In genomic region chr10:93495654-93496321, GRCh38 we compare ENCODE assay signal across 9 cellular contexts. TPM values are rescaled to one million over a fixed set of nuclear protein-coding genes. Genes with fewer than 3 reads are reported as not detected.
DNase-seq lines count a peak whose midpoint lies in the region; ATAC-seq, FAIRE-seq and TF ChIP-seq lines count a peak whose summit lies in the region.
"Had no signal": no experiment of that assay in that cellular context is flagged by ENCODE, and none has a peak within 500 bp of the region (broad histone marks: within the 10 kb centered on the region; RNA-seq: fewer than 3 reads in every experiment).

No MANE protein-coding gene starts in this region.

- H4K8ac ChIP-seq in IMR-90 (ENCODE audit: low read depth in 2 of 2, low read length in 2 of 2), result peak overlapping the region; percentile 78 to 87

- peak overlapping the region; percentile 84 for H4K91ac ChIP-seq in IMR-90 (ENCODE audit: insufficient read depth, low read depth, low read length)

- peak overlapping the region; percentile 90 for H3K14ac ChIP-seq in IMR-90 (replicated peaks; ENCODE audit: low read depth, low read length)

- H2BK120ac ChIP-seq in IMR-90 (ENCODE audit: low read depth, low read length), result peak overlapping the region; percentile 2; the same call in 1 of the 2 replicates

- H3K79me1 ChIP-seq in IMR-90 (ENCODE audit: low read depth in 1 of 2, low read length in 2 of 2), result peaks cover 15 to 17% of the 10 kb centered on the region in 2 experiments

- H3K27ac ChIP-seq in IMR-90 (ENCODE audit: insufficient read depth, low read length) (peak overlapping the region; percentile 58), endothelial cell of umbilical vein (ENCODE audit: insufficient read depth, low read depth, low read length) (peak overlapping the region; percentile 1)

- CTCF ChIA-PET in IMR-90 (lab: Yijun Ruan, JAX), result interaction anchor here (0.6 to 1.3 kb wide), 4 partner anchors 10 to 611 kb away, joined by 3 to 4 read pairs (median 3); partner anchors contain the start of gene MYOF
- CTCF ChIA-PET in T-cell (lab: Charles Lee), result interaction anchor here (0.6 to 2.8 kb wide), 6 partner anchors 13 to 142 kb away, joined by 3 to 12 read pairs (median 6); partner anchors contain the start of gene MYOF (in 1 of the 2)
- CTCF ChIA-PET in endothelial cell of umbilical vein (lab: Charles Lee), result interaction anchor here (0.7 to 2.6 kb wide), 7 partner anchors 11 to 143 kb away, joined by 3 to 21 read pairs (median 6); partner anchors contain the start of gene MYOF

- H3K9ac ChIP-seq in IMR-90 (ENCODE audit: low read depth, low read length) (peak overlapping the region; percentile 70), endothelial cell of umbilical vein (replicated peaks; ENCODE audit: extremely low read depth, insufficient read depth, low read length) (peak overlapping the region; percentile 61)

- H2AFZ ChIP-seq in IMR-90 (replicated peaks; ENCODE audit: low read length, poor library complexity) (peak overlapping the region; percentile 95), endothelial cell of umbilical vein (ENCODE audit: low read depth, low read length) (peak overlapping the region; percentile 59)

- in situ Hi-C loops in IMR-90 (cut with MboI; ENCODE audit: low sequenced_read_pairs), result no loop called here

- no CpG with 5 or more reads among the region's 28 CpGs for WGBS in IMR-90 (ENCODE audit: extremely low coverage in 2 of 2, insufficient read length in 1 of 2), 2 experiments

- H3K4me2 ChIP-seq in IMR-90 (ENCODE audit: low read depth, low read length) (peak overlapping the region; percentile 91), endothelial cell of umbilical vein (ENCODE audit: insufficient read depth, low read length) (peak overlapping the region; percentile 77)

- peak overlapping the region; percentile 77; the same call in 1 of the 3 replicates for H2BK15ac ChIP-seq in IMR-90 (ENCODE audit: low read depth, low read length)

- POLR2A ChIA-PET in IMR-90 (lab: Charles Lee; ENCODE audit: unreplicated experiment) (interaction anchor here (0.5 to 0.9 kb wide), 2 partner anchors 14 to 114 kb away, joined by 3 to 6 read pairs; no protein-coding TSS in a partner anchor), T-cell (lab: Charles Lee) (interaction anchor here (0.6 to 0.7 kb wide), 8 partner anchors 12 to 1588 kb away, joined by 3 to 10 read pairs (median 6); partner anchors contain the start of gene EXOC6 (in 1 of the 2)), endothelial cell of umbilical vein (lab: Charles Lee) (interaction anchor here (0.7 kb wide), 1 partner anchor 82 kb away, joined by 7 read pairs; no protein-coding TSS in a partner anchor)

- no peaks in the 10 kb centered on the region for H3K27me3 ChIP-seq in IMR-90 (ENCODE audit: control insufficient read depth, insufficient read depth, low read length)
- no peaks in the 10 kb centered on the region for H3K27me3 ChIP-seq in endothelial cell of umbilical vein (ENCODE audit: control insufficient read depth in 2 of 2, insufficient read depth in 2 of 2, low read length in 2 of 2)

- H3K79me2 ChIP-seq in endothelial cell of umbilical vein (ENCODE audit: control insufficient read depth, insufficient read depth, low read length), result peaks cover 42% of the 10 kb centered on the region

- H3K27ac Mint-ChIP-seq in T-cell (peak overlapping the region; percentile 49 to 68), natural killer cell (peak overlapping the region; percentile 21 to 79)

- H2AK9ac ChIP-seq in IMR-90 (replicated peaks; ENCODE audit: low read depth, low read length, poor library complexity), result peak overlapping the region; percentile 73

- H3K4me1 ChIP-seq in IMR-90 (ENCODE audit: control insufficient read depth, insufficient read depth, low read length) (no peaks in the 10 kb centered on the region), endothelial cell of umbilical vein (ENCODE audit: control insufficient read depth, extremely low read depth, insufficient read depth, low read length) (peaks cover 21% of the 10 kb centered on the region)

- H3K27me3 Mint-ChIP-seq in T-cell (peaks cover 8% of the 10 kb centered on the region in 2 donors), natural killer cell (ENCODE audit: low read depth in 2 of 2) (peaks cover 14 to 16% of the 10 kb centered on the region in 2 donors)

- FAIRE-seq in endothelial cell of umbilical vein (lab: Jason Lieb, UNC), result peak; percentile 24
- FAIRE-seq: colon had no signal

- no peaks in the 10 kb centered on the region for H3K9me3 ChIP-seq in IMR-90 (ENCODE audit: control insufficient read depth, insufficient read depth, low read length)
- no peaks in the 10 kb centered on the region for H3K9me3 ChIP-seq in endothelial cell of umbilical vein (replicated peaks; ENCODE audit: control insufficient read depth, insufficient read depth, low read length)

- intact Hi-C loops in IMR-90 (cut with micrococcal nuclease) (no loop called here), endothelial cell of umbilical vein (cut with micrococcal nuclease) (loop anchor here (1.0 kb wide), 1 partner anchor 119 kb away; no protein-coding TSS in a partner anchor), natural killer cell (cut with micrococcal nuclease) (loop anchor here (5.0 kb wide), 2 partner anchors 207 to 648 kb away; partner anchors contain the start of genes EXOC6 and FRA10AC1)

- peak overlapping the region; percentile 96 for H3K23ac ChIP-seq in IMR-90 (ENCODE audit: low read depth, low read length)

- peak overlapping the region; percentile 80 for H3K4ac ChIP-seq in IMR-90 (ENCODE audit: low read depth, low read length)

- peak overlapping the region; percentile 88 to 92 (median 88) for H3K4me3 Mint-ChIP-seq in T-cell
- peak overlapping the region; percentile 91 for H3K4me3 Mint-ChIP-seq in natural killer cell

- H4K20me1 ChIP-seq in IMR-90 (ENCODE audit: insufficient read depth, low read length) (no peaks in the 10 kb centered on the region), endothelial cell of umbilical vein (replicated peaks; ENCODE audit: control insufficient read depth, extremely low read depth, insufficient read depth, low read length) (no peaks in the 10 kb centered on the region)

- peak overlapping the region; percentile 9 for H4K5ac ChIP-seq in IMR-90 (ENCODE audit: low read depth, low read length)

- no peaks in the 10 kb centered on the region for H3K36me3 ChIP-seq in IMR-90 (ENCODE audit: control insufficient read depth, insufficient read depth, low read length)
- H3K36me3 ChIP-seq in endothelial cell of umbilical vein (ENCODE audit: control insufficient read depth in 2 of 2, extremely low read depth in 1 of 2, insufficient read depth in 2 of 2, low read length in 2 of 2), result peaks cover 0 to 3% of the 10 kb centered on the region in 2 experiments

- TF ChIP-seq POLR2A in IMR-90 (IDR thresholded peaks at IDR 0.05; ENCODE audit: low read depth, low read length) (no peak), endothelial cell of umbilical vein (IDR thresholded peaks at IDR 0.05; ENCODE audit: low read depth, low read length) (no peak)

- H3K9me1 ChIP-seq in IMR-90 (ENCODE audit: insufficient read depth, low read length), result no peaks in the 10 kb centered on the region
- H3K9me1 ChIP-seq in endothelial cell of umbilical vein (replicated peaks; ENCODE audit: control insufficient read depth, extremely low read depth, insufficient read depth, low read length), result no peaks in the 10 kb centered on the region

- H2BK5ac ChIP-seq in IMR-90 (ENCODE audit: low read depth, low read length, poor library complexity, severe bottlenecking), result peak overlapping the region; percentile 14

- ATAC-seq in GM21723 (IDR thresholded peaks at IDR 0.05; ENCODE audit: unreplicated experiment) (peak; percentile 21), IMR-90 (ENCODE audit: low read depth) (peak; percentile 53), T-cell (replicated peaks in 1 of 4) (peak; percentile 21 to 31 (median 23)), natural killer cell (peak; percentile 6 to 11 (median 7))

- H3K4me1 Mint-ChIP-seq in T-cell, result peaks cover 14 to 23% (median 20%) of the 10 kb centered on the region in 3 donors
- H3K4me1 Mint-ChIP-seq in natural killer cell, result peaks cover 11 to 18% of the 10 kb centered on the region in 2 donors

- H2AK5ac ChIP-seq in IMR-90 (ENCODE audit: low read depth, low read length), result peak overlapping the region; percentile 70; the same call in 1 of the 2 replicates

- H3K4me3 ChIP-seq in IMR-90 (ENCODE audit: insufficient read depth, low read depth, low read length) (peak overlapping the region; percentile 63), endothelial cell of umbilical vein (replicated peaks in 1 of 3; ENCODE audit: insufficient read depth in 1 of 3, low read depth in 1 of 3, low read length in 3 of 3) (peak overlapping the region; percentile 68 to 83 (median 82))

- H3K36me3 Mint-ChIP-seq in T-cell (no peaks in the 10 kb centered on the region), natural killer cell (no peaks in the 10 kb centered on the region)

- BruUV-seq in IMR-90 (replicated peaks; lab: Mats Ljungman, UMichigan) (no TSS peak), endothelial cell of umbilical vein (replicated peaks; lab: Mats Ljungman, UMichigan) (TSS peak; percentile 73)

- no peak overlapping the region for H2BK20ac ChIP-seq in IMR-90 (ENCODE audit: low read depth, low read length)

- H3K9me3 Mint-ChIP-seq in T-cell (no peaks in the 10 kb centered on the region), natural killer cell (no peaks in the 10 kb centered on the region)

- no peak for TF ChIP-seq CTCF in IMR-90 (conservative IDR thresholded peaks at IDR 0.05; ENCODE audit: low read depth, low read length)
- no peak for TF ChIP-seq CTCF in endothelial cell of umbilical vein (IDR thresholded peaks at IDR 0.05; ENCODE audit: extremely low read depth in 1 of 2, insufficient read depth in 1 of 2, low read depth in 1 of 2, low read length in 2 of 2)
- TF ChIP-seq CTCF in natural killer cell (IDR thresholded peaks at IDR 0.05), result no peak

- H3K56ac ChIP-seq in IMR-90 (ENCODE audit: extremely low read depth, insufficient read depth, low read length), result peak overlapping the region; percentile 66; the same call in 1 of the 2 replicates

- no peak for TF ChIP-seq RAD21 in IMR-90 (IDR thresholded peaks at IDR 0.05; ENCODE audit: low read length)

- DNase-seq in NCI-H1436 (lab: John Stamatoyannopoulos, UW) (peak; percentile 34), NCI-H1436 treated with DMSO at 0.1 percent for 48 hours (lab: John Stamatoyannopoulos, UW) (no peak), IMR-90 (no peak), T-cell (peak in 3 of 34 experiments; percentile 1 to 18 (median 8)), endothelial cell of umbilical vein (ENCODE audit: low read depth, low spot score) (peak; percentile 42), natural killer cell (no peak), retina (no peak)

- peak overlapping the region; percentile 7; the same call in 1 of the 2 replicates for H3K18ac ChIP-seq in IMR-90 (ENCODE audit: low read depth, low read length)

- dilution Hi-C loops in IMR-90 (cut with HindIII; ENCODE audit: low sequenced_read_pairs, unreplicated experiment) (no loop called here), endothelial cell of umbilical vein (cut with MboI; ENCODE audit: extremely low pct_ligation_motif_present, low sequenced_read_pairs) (no loop called here)

RNA-seq across cellular contexts. Expression of gene CEP55, which starts 0.6 kb away (rescaled TPM):
- total RNA-seq in IMR-90 (2012; rRNA removed) (23.5 and 30.8 TPM in 2 replicates), T-cell (under 1 TPM; 0.35 to 0.95 (median 0.49) TPM), endothelial cell of umbilical vein (58.9 and 63.0 TPM in 2 replicates), natural killer cell (under 1 TPM; 0.35 to 0.85 (median 0.50) TPM)
- polyA plus RNA-seq in IMR-90 (2012; rRNA removed) (13.8 and 15.7 TPM in 2 replicates), endothelial cell of umbilical vein (13.8 and 17.4 TPM in 2 replicates)
- 2.4 and 3.8 TPM in 2 replicates for polyA plus RNA-seq in IMR-90 (2012; cell fraction: cytosol; rRNA removed)
- 1.1 and 5.1 TPM in 2 replicates for polyA plus RNA-seq in IMR-90 (2012; cell fraction: nucleus; rRNA removed; ENCODE audit: low replicate concordance)
- polyA plus RNA-seq in endothelial cell of umbilical vein (2011; cell fraction: cytosol; rRNA removed), result 32.1 and 33.5 TPM in 2 replicates
- 17.7 and 25.4 TPM in 2 replicates for polyA plus RNA-seq in endothelial cell of umbilical vein (2011; cell fraction: nucleus; rRNA removed)
- 25.8 and 64.9 TPM in 2 replicates for polyA plus RNA-seq in endothelial cell of umbilical vein (2012)
- 11.5 and 13.4 TPM in 2 replicates for polyA minus RNA-seq in endothelial cell of umbilical vein
- polyA minus RNA-seq in endothelial cell of umbilical vein (2011; cell fraction: cytosol; rRNA and poly(A)+ RNA removed), result 25.9 TPM
- polyA minus RNA-seq in endothelial cell of umbilical vein (2011; cell fraction: nucleus; rRNA and poly(A)+ RNA removed), result 7.3 and 12.3 TPM in 2 replicates

RNA-seq across cellular contexts. Expression of gene MYOF, which starts 13.7 kb away (rescaled TPM):
- total RNA-seq in IMR-90 (2012; rRNA removed), result 281 and 332 TPM in 2 replicates
- 197 and 221 TPM in 2 replicates for polyA plus RNA-seq in IMR-90 (2012; rRNA removed)
- polyA plus RNA-seq in IMR-90 (2012; cell fraction: cytosol; rRNA removed), result 72.0 and 103 TPM in 2 replicates
- 86.1 and 277 TPM in 2 replicates for polyA plus RNA-seq in IMR-90 (2012; cell fraction: nucleus; rRNA removed; ENCODE audit: low replicate concordance)
- 1 to 10 TPM in 1 of 5 donors, under 1 TPM in 4; 0.65 to 1.1 (median 0.86) TPM for total RNA-seq in T-cell
- total RNA-seq in endothelial cell of umbilical vein, result 342 and 379 TPM in 2 replicates
- polyA plus RNA-seq in endothelial cell of umbilical vein, result 66.6 and 98.4 TPM in 2 replicates
- 135 and 154 TPM in 2 replicates for polyA plus RNA-seq in endothelial cell of umbilical vein (2011; cell fraction: cytosol; rRNA removed)
- polyA plus RNA-seq in endothelial cell of umbilical vein (2011; cell fraction: nucleus; rRNA removed), result 255 and 311 TPM in 2 replicates
- 238 and 280 TPM in 2 replicates for polyA plus RNA-seq in endothelial cell of umbilical vein (2012)
- 161 and 175 TPM in 2 replicates for polyA minus RNA-seq in endothelial cell of umbilical vein
- 34.8 TPM for polyA minus RNA-seq in endothelial cell of umbilical vein (2011; cell fraction: cytosol; rRNA and poly(A)+ RNA removed)
- polyA minus RNA-seq in endothelial cell of umbilical vein (2011; cell fraction: nucleus; rRNA and poly(A)+ RNA removed), result 214 and 240 TPM in 2 replicates
- 1 to 10 TPM; 2.0 to 9.7 (median 2.9) TPM for total RNA-seq in natural killer cell

Comparison
In these comparisons a context has a peak if more than half of its experiments do, and no peak if none do; other contexts are left out.
1. DNase-seq: peak in NCI-H1436 (single experiment) and endothelial cell of umbilical vein (single experiment); none in NCI-H1436 treated with DMSO at 0.1 percent for 48 hours (single experiment), IMR-90 (single experiment), natural killer cell (single experiment) and retina (single experiment).
2. RNA of gene CEP55, which starts 0.6 kb away (total RNA-seq): 58.9 to 63.0 TPM in endothelial cell of umbilical vein and 23.5 to 30.8 TPM in IMR-90; 0.35 to 0.85 TPM in natural killer cell and 0.35 to 0.95 TPM in T-cell; every median in the first group is over 10 times any median in the second.
3. RNA of gene MYOF, which starts 13.7 kb away (total RNA-seq): 342 to 379 TPM in endothelial cell of umbilical vein and 281 to 332 TPM in IMR-90; 2.0 to 9.7 TPM in natural killer cell and 0.65 to 1.1 TPM in T-cell; every median in the first group is over 10 times any median in the second.
4. Peak in every context shown above with its lines, with median percentiles within 50 percentile points of each other: ATAC-seq.